Comparison of ENCODE assay signal across 16 cellular contexts in the genomic region with DNA sequence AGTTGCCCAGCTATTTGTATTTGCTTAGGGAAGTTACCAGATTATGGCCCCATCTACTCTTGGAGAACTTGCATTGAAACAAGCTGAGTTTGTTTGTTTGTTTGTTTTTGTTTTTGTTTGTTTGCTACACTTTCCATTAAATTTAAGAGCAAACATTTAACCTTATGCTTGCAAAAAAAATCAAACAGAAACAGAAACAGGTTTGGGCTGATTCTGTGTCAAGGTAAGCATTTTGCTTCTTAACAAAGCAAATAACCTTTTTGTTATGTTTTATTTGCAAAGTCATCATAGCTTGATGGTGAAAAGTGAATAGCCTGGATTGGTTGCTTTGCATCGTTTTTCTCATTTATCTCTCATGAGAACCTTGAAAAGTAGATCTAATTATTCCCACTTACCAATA.
DNase-seq lines count a peak whose midpoint lies in the region; ATAC-seq and TF ChIP-seq lines count a peak whose summit lies in the region.
"Had no signal": no experiment of that assay in that cellular context is flagged by ENCODE, and none has a peak within 500 bp of the region (broad histone marks: within the 10 kb centered on the region; RNA-seq: fewer than 3 reads in every experiment).

No MANE protein-coding gene starts in this region.

- H2AFZ ChIP-seq in MM.1S (ENCODE audit: low read length), result no peak overlapping the region
- H2AFZ ChIP-seq: GM23338 had no signal

- no peaks in the 10 kb centered on the region for H3K79me2 ChIP-seq in MM.1S (ENCODE audit: low read length)

- no peak overlapping the region for H3K4me3 ChIP-seq in MM.1S (ENCODE audit: low read length)
- no peak overlapping the region for H3K4me3 ChIP-seq in uterus
- H3K4me3 ChIP-seq: GM23338, HAP-1 had no signal

- intact Hi-C loops in uterus (cut with DNase I; ENCODE audit: low total_unique reads) (no loop called here), posterior cingulate gyrus (cut with DNase I) (no loop called here)

- TF ChIP-seq CTCF in MM.1S (IDR thresholded peaks at IDR 0.05; ENCODE audit: low read length), result no peak
- TF ChIP-seq CTCF in uterus (IDR thresholded peaks at IDR 0.05), result no peak

- H3K36me3 ChIP-seq in MM.1S (replicated peaks; ENCODE audit: insufficient read depth, low read length) (no peaks in the 10 kb centered on the region), uterus (no peaks in the 10 kb centered on the region)
- H3K36me3 ChIP-seq: HAP-1 had no signal

- H3K27ac ChIP-seq in MM.1S (ENCODE audit: low read length) (no peak overlapping the region), uterus (no peak overlapping the region)

- TF ChIP-seq POLR2A in uterus (IDR thresholded peaks at IDR 0.05), result no peak

- H3K9me2 ChIP-seq in MM.1S (replicated peaks; ENCODE audit: insufficient read depth, low read length), result no peaks in the 10 kb centered on the region

- H3K4me1 ChIP-seq in MM.1S (ENCODE audit: low read length) (no peaks in the 10 kb centered on the region), uterus (no peaks in the 10 kb centered on the region)
- H3K4me1 ChIP-seq: HAP-1 had no signal

- no peak overlapping the region for H3K4me2 ChIP-seq in MM.1S (ENCODE audit: low read depth, low read length)
- H3K4me2 ChIP-seq: GM23338 had no signal

- H3K9ac ChIP-seq in MM.1S (ENCODE audit: low read length), result no peak overlapping the region

- no peaks in the 10 kb centered on the region for H4K20me1 ChIP-seq in MM.1S (ENCODE audit: insufficient read depth, low read length)

- H3K9me3 ChIP-seq in MM.1S (replicated peaks; ENCODE audit: insufficient read depth, low read length) (no peaks in the 10 kb centered on the region), uterus (no peaks in the 10 kb centered on the region)
- H3K9me3 ChIP-seq: HAP-1 had no signal

- ATAC-seq in GM19324 (IDR thresholded peaks at IDR 0.05; ENCODE audit: low FRiP score, unreplicated experiment), result no peak
- ATAC-seq: GM23338 had no signal

- no peaks in the 10 kb centered on the region for H3F3A ChIP-seq in MM.1S (ENCODE audit: insufficient read depth, low read length)

- no peaks in the 10 kb centered on the region for H3K27me3 ChIP-seq in MM.1S (replicated peaks; ENCODE audit: insufficient read depth, low read length)
- no peaks in the 10 kb centered on the region for H3K27me3 ChIP-seq in uterus

- DNase-seq in DMS53 (lab: John Stamatoyannopoulos, UW) (peak; percentile 42), DMS53 treated with DMSO at 0.1 percent for 48 hours (lab: John Stamatoyannopoulos, UW; ENCODE audit: unreplicated experiment) (peak; percentile 0), MM.1S (peak; percentile 20), NCI-H748 treated with DMSO at 0.1 percent for 48 hours (lab: John Stamatoyannopoulos, UW) (peak; percentile 56), GM19238 (ENCODE audit: insufficient read length, low spot score) (no peak), uterus (no peak), posterior cingulate gyrus (no peak)
- DNase-seq: C1 segment of cervical spinal cord; Calu3; CD4-positive, alpha-beta memory T cell; COR-L47; DND-41; HFFc6 had no signal

Comparison
In these comparisons a context has a peak if more than half of its experiments do, and no peak if none do; other contexts are left out.
1. DNase-seq: peak in DMS53 (single experiment), DMS53 treated with DMSO at 0.1 percent for 48 hours (single experiment), MM.1S (single experiment) and NCI-H748 treated with DMSO at 0.1 percent for 48 hours (single experiment); none in GM19238 (single experiment), uterus (0 of 2) and posterior cingulate gyrus (0 of 10).